ENCODE assay signal across 1 cellular context in the genomic region with DNA sequence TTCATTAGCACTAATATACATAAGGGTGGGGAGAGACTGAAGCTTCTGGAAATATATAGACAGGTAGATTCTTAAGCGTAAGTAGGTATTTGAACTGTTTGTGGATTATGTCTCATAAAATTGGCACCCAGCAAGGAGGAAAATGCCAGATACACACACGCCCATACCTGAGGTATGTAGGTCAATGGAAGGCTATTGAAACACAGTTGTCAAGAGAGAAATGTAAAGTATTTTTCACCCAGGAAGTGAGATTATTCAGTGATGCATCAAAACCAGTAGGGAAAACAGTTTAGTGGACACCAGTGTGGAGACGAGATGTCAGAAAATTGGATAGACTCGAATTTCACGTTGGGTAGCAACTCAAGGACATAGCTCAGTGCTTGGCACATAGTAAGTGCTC.
A peak's percentile ranks its signal among the peaks of the same experiment; 100 is the strongest.
TF ChIP-seq lines count a peak whose summit lies in the region.

No MANE protein-coding gene starts in this region.

TF ChIP-seq in K562, 482 proteins besides CTCF, POLR2A, EP300 and RAD21:
- TF ChIP-seq ADNP (tag; IDR thresholded peaks at IDR 0.05) (0 out of 2 replicates have a peak, but pooled peaks have one; percentile 4), SIRT6 (IDR thresholded peaks at IDR 0.05; ENCODE audit: low read depth, low read length) (no peak)
- TF ChIP-seq, protein P1, sequence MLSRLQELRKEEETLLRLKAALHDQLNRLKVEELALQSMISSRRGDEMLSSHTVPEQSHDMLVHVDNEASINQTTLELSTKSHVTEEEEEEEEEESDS (CRISPR knock-in tag; IDR thresholded peaks at IDR 0.05), result no peak
